ENCODE assay signal across 20 cellular contexts in the genomic region with DNA sequence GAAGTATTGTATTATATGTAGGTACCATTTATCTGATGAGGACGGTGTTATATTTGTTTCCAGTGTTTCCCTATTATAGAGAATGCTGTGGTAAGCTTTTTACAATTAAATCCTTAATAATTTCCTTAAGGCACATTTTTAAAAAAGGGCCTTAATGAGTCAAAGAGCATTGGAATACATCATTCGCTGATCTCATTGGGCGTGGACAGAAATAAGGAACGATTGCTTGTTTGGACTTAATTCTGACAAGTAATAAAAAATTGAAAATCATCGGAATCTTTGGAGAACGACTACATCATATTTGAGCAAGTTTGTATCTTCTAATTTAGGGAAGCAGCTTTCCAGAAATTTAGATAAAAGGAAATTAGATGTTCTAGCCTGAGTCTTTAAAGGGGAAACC. TPM values are rescaled to one million over a fixed set of nuclear protein-coding genes. Genes with fewer than 3 reads are reported as not detected.
DNase-seq lines count a peak whose midpoint lies in the region; ATAC-seq, FAIRE-seq and TF ChIP-seq lines count a peak whose summit lies in the region.
"Had no signal": no experiment of that assay in that cellular context is flagged by ENCODE, and none has a peak within 500 bp of the region (broad histone marks: within the 10 kb centered on the region; RNA-seq: fewer than 3 reads in every experiment).

No MANE protein-coding gene starts in this region.

- H3K9me3 ChIP-seq in GM23248 (ENCODE audit: low read depth) (no peaks in the 10 kb centered on the region), Karpas-422 (ENCODE audit: low read length) (0 out of 2 replicates have a peak, but pooled peaks cover 5% of the 10 kb centered on the region)

- H3K4me3 ChIP-seq in GM23248 (peak overlapping the region; percentile 36; the same call in 1 of the 2 replicates), bronchial epithelial cell (ENCODE audit: low read depth, low read length) (no peak overlapping the region), Karpas-422 (ENCODE audit: low read length) (no peak overlapping the region)

- peaks cover 2% of the 10 kb centered on the region for H3F3A ChIP-seq in GM23248 (ENCODE audit: insufficient read depth)

- DNase-seq in AG20443 (ENCODE audit: low spot score) (peak; percentile 26), GM23248 (peak; percentile 77), bronchial epithelial cell (ENCODE audit: low read depth) (peak; percentile 38), foreskin keratinocyte (peak in 1 of 2 donors; percentile 40), Karpas-422 (no peak)
- DNase-seq: ACHN; C1 segment of cervical spinal cord; CD4-positive, alpha-beta memory T cell; DMS153; DMS79 treated with DMSO at 0.1 percent for 48 hours; EL; HCEC 1CT; HFFc6; IMR-90 had no signal

- no peaks in the 10 kb centered on the region for H4K20me1 ChIP-seq in GM23248 (ENCODE audit: insufficient read depth)
- 0 out of 2 replicates have a peak, but pooled peaks cover 4% of the 10 kb centered on the region for H4K20me1 ChIP-seq in Karpas-422 (ENCODE audit: insufficient read depth, low read depth, low read length)

- in situ Hi-C loops in GM23248 (cut with MboI) = no loop called here

- peak overlapping the region; percentile 64 for H3K4me2 ChIP-seq in GM23248 (ENCODE audit: unreplicated experiment)
- H3K4me2 ChIP-seq in Karpas-422 (ENCODE audit: low read depth, low read length, poor library complexity, severe bottlenecking) = no peak overlapping the region

- TF ChIP-seq CTCF in bronchial epithelial cell (IDR thresholded peaks at IDR 0.05; ENCODE audit: insufficient read depth, low read length, severe bottlenecking) = no peak
- no peak for TF ChIP-seq CTCF in foreskin keratinocyte (conservative IDR thresholded peaks at IDR 0.05)

- no peaks in the 10 kb centered on the region for H3K36me3 ChIP-seq in GM23248 (ENCODE audit: low read depth)
- no peaks in the 10 kb centered on the region for H3K36me3 ChIP-seq in bronchial epithelial cell (ENCODE audit: control insufficient read depth, insufficient read depth, low read length)
- peaks cover 4% of the 10 kb centered on the region; the same call in 1 of the 2 replicates for H3K36me3 ChIP-seq in Karpas-422 (ENCODE audit: insufficient read depth, low read length)

- ATAC-seq in foreskin keratinocyte (peak; percentile 26), GM18502 (IDR thresholded peaks at IDR 0.05; ENCODE audit: poor library complexity, unreplicated experiment) (no peak), HG02870 (IDR thresholded peaks at IDR 0.05; ENCODE audit: unreplicated experiment) (no peak), HG03159 (IDR thresholded peaks at IDR 0.05; ENCODE audit: unreplicated experiment) (no peak)

- H3K27ac ChIP-seq in GM23248 (peak overlapping the region; percentile 29; the same call in 1 of the 2 replicates), foreskin keratinocyte (peak overlapping the region; percentile 7), Karpas-422 (ENCODE audit: low read length) (no peak overlapping the region)

- H3K4me1 ChIP-seq in GM23248 (ENCODE audit: insufficient read depth) = peaks cover 29% of the 10 kb centered on the region
- peaks cover 18% of the 10 kb centered on the region for H3K4me1 ChIP-seq in foreskin keratinocyte
- H3K4me1 ChIP-seq in Karpas-422 (ENCODE audit: low read length) = peaks cover 3% of the 10 kb centered on the region; the same call in 1 of the 2 replicates

- H3K27me3 ChIP-seq in GM23248 (replicated peaks; ENCODE audit: insufficient read depth) (no peaks in the 10 kb centered on the region), bronchial epithelial cell (ENCODE audit: control insufficient read depth, insufficient read depth, low read length) (no peaks in the 10 kb centered on the region), foreskin keratinocyte (no peaks in the 10 kb centered on the region), Karpas-422 (ENCODE audit: low read length) (no peaks in the 10 kb centered on the region)

- H3K79me2 ChIP-seq in GM23248 (ENCODE audit: insufficient read depth) (peaks cover 100% of the 10 kb centered on the region), Karpas-422 (ENCODE audit: low read length) (peaks cover 100% of the 10 kb centered on the region)

- WGBS in GM23248 (ENCODE audit: low coverage in 1 of 2, low lambda C conversion rate in 2 of 2, missing lambda C conversion rate in 2 of 2), 2 experiments = 17 to 20% methylated on average over 6 of the region's 6 CpGs

- FAIRE-seq in bronchial epithelial cell (lab: Jason Lieb, UNC) = no peak
- FAIRE-seq: G401.6, GM19239, H1 had no signal

- H3K9ac ChIP-seq in GM23248 (peak overlapping the region; percentile 40), Karpas-422 (ENCODE audit: low read length) (no peak overlapping the region)

- H3K9me2 ChIP-seq in GM23248 (ENCODE audit: insufficient read depth) = no peaks in the 10 kb centered on the region
- no peaks in the 10 kb centered on the region for H3K9me2 ChIP-seq in Karpas-422 (replicated peaks; ENCODE audit: insufficient read depth, low read length)

- H2AFZ ChIP-seq in GM23248 (peak overlapping the region; percentile 54), Karpas-422 (ENCODE audit: low read length) (no peak overlapping the region)

RNA-seq across cellular contexts. Expression of a gene that starts 11.2 kb away (rescaled TPM):
- 32.6 and 36.7 TPM in 2 replicates for total RNA-seq in GM23248 (2014; rRNA removed; shearing (Covaris generic))
- polyA plus RNA-seq in GM23248 (2016; fragmentation: Nextera tagmentation; extraction: Ambion mirVana) = 20.9 and 22.9 TPM in 2 replicates
- 34.8 and 35.5 TPM in 2 replicates for total RNA-seq in bronchial epithelial cell
- 32.2 and 35.7 TPM in 2 replicates for total RNA-seq in foreskin keratinocyte
- 6.5 and 8.2 TPM in 2 replicates for polyA plus RNA-seq in foreskin keratinocyte
- 54.0 and 148 TPM in 2 replicates for total RNA-seq in Karpas-422 (2014; rRNA removed; shearing (Covaris generic); ENCODE audit: low replicate concordance)
